In the genomic region with DNA sequence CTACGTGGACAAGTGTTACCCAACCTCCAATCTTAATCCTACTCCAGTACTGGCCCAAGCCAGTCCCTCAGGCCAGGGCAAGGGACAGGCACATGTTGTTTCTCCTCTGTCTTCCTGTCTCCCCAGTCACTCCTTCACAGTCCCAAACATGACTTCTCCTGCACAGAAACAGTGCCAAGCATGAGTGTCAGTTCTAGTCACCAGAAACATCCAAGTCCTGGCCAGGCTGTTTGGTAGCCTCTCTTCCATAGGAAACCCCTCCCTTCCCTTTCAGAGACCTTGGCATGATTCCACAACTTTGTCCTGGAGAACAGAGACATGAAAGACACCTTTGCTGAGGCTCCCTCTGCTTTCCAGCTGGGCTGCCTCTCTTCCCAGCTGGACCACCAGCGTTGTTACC, we compare ENCODE assay signal across 24 cellular contexts. TPM values are rescaled to one million over a fixed set of nuclear protein-coding genes. Genes with fewer than 3 reads are reported as not detected.
DNase-seq lines count a peak whose midpoint lies in the region; ATAC-seq and TF ChIP-seq lines count a peak whose summit lies in the region.
"Had no signal": no experiment of that assay in that cellular context is flagged by ENCODE, and none has a peak within 500 bp of the region (broad histone marks: within the 10 kb centered on the region; RNA-seq: fewer than 3 reads in every experiment).

No MANE protein-coding gene starts in this region.

- H3K4me3 ChIP-seq in fibroblast of pulmonary artery (replicated peaks; ENCODE audit: low read depth, low read length) (no peak overlapping the region), trophoblast cell (ENCODE audit: low read depth, low read length) (peak overlapping the region; percentile 19)
- H3K4me3 ChIP-seq in CD4-positive, alpha-beta memory T cell (ENCODE audit: low read length in 2 of 2): no peak overlapping the region
- H3K4me3 ChIP-seq: coronary artery, SK-N-MC, thyroid gland had no signal

- no peak overlapping the region for H3K14ac ChIP-seq in trophoblast cell (ENCODE audit: low read length)

- H3K4me1 ChIP-seq in trophoblast cell (ENCODE audit: control insufficient read depth in 1 of 2, insufficient read depth in 2 of 2, low read length in 2 of 2): peaks cover 11 to 17% of the 10 kb centered on the region in 2 experiments
- no peaks in the 10 kb centered on the region for H3K4me1 ChIP-seq in CD4-positive, alpha-beta memory T cell (ENCODE audit: insufficient read depth, low read length)

- H3K27me3 ChIP-seq in trophoblast cell (ENCODE audit: insufficient read depth, low read length): no peaks in the 10 kb centered on the region
- no peaks in the 10 kb centered on the region for H3K27me3 ChIP-seq in CD4-positive, alpha-beta memory T cell (ENCODE audit: insufficient read depth, low read length)
- H3K27me3 ChIP-seq: thyroid gland had no signal

- no peak overlapping the region for H4K91ac ChIP-seq in trophoblast cell (ENCODE audit: low read depth, low read length)

- no peak overlapping the region for H3K4me3 Mint-ChIP-seq in WTC11
- no peak overlapping the region for H3K4me3 Mint-ChIP-seq in CD4-positive, alpha-beta memory T cell
- H3K4me3 Mint-ChIP-seq: activated CD4-positive, alpha-beta T cell treated with anti-CD3 and anti-CD28 coated beads, Interleukin-2, amount 10 ng/mL, durations not matched to agents 7 days and 5 days; activated naive CD8-positive, alpha-beta T cell treated with anti-CD3 and anti-CD28 coated beads, Interleukin-2, amount 10 ng/mL, durations not matched to agents 7 days and 5 days; memory B cell had no signal

- H3K4me1 Mint-ChIP-seq in WTC11: no peaks in the 10 kb centered on the region
- no peaks in the 10 kb centered on the region for H3K4me1 Mint-ChIP-seq in CD4-positive, alpha-beta memory T cell
- H3K4me1 Mint-ChIP-seq: activated CD4-positive, alpha-beta T cell treated with anti-CD3 and anti-CD28 coated beads, Interleukin-2, amount 10 ng/mL, durations not matched to agents 7 days and 5 days; activated naive CD8-positive, alpha-beta T cell treated with anti-CD3 and anti-CD28 coated beads, Interleukin-2, amount 10 ng/mL, durations not matched to agents 7 days and 5 days; memory B cell had no signal

- H4K8ac ChIP-seq in trophoblast cell (ENCODE audit: low read depth, low read length): no peak overlapping the region

- H3K4ac ChIP-seq in trophoblast cell (ENCODE audit: low read depth, low read length): no peak overlapping the region

- no CpG with 5 or more reads among the region's 2 CpGs for WGBS in trophoblast cell (ENCODE audit: extremely low coverage, insufficient coverage, insufficient read length)

- TF ChIP-seq CTCF in WTC11 (IDR thresholded peaks at IDR 0.05) (no peak), fibroblast of pulmonary artery (IDR thresholded peaks at IDR 0.05; ENCODE audit: low read length, missing control alignments) (no peak)

- no peak for ATAC-seq in WTC11
- no peak for ATAC-seq in GM18517 (IDR thresholded peaks at IDR 0.05; ENCODE audit: unreplicated experiment)
- ATAC-seq in GM18498 (IDR thresholded peaks at IDR 0.05; ENCODE audit: unreplicated experiment): no peak
- ATAC-seq: Panc1 had no signal

- H2BK120ac ChIP-seq in trophoblast cell (ENCODE audit: insufficient read depth, low read length, poor library complexity): no peak overlapping the region

- no peaks in the 10 kb centered on the region for H3K36me3 ChIP-seq in trophoblast cell (ENCODE audit: control insufficient read depth in 1 of 2, insufficient read depth in 2 of 2, low read length in 2 of 2)
- no peaks in the 10 kb centered on the region for H3K36me3 ChIP-seq in CD4-positive, alpha-beta memory T cell (ENCODE audit: insufficient read depth, low read length)
- H3K36me3 ChIP-seq: thyroid gland had no signal

- H3K27ac ChIP-seq in trophoblast cell (ENCODE audit: low read depth, low read length): no peak overlapping the region
- H3K27ac ChIP-seq in CD4-positive, alpha-beta memory T cell (ENCODE audit: low read depth, low read length): no peak overlapping the region
- H3K27ac ChIP-seq: SK-N-MC had no signal

- H3K18ac ChIP-seq in trophoblast cell (ENCODE audit: low read length): no peak overlapping the region

- intact Hi-C loops in CD4-positive, alpha-beta memory T cell (cut with micrococcal nuclease): no loop called here

- no peak overlapping the region for H2AFZ ChIP-seq in trophoblast cell (ENCODE audit: insufficient read depth, low read length, poor library complexity)

- no peak overlapping the region for H2BK5ac ChIP-seq in trophoblast cell (ENCODE audit: low read depth, low read length, poor library complexity)

- in situ Hi-C loops in G401 (cut with HindIII; ENCODE audit: low sequenced_read_pairs): no loop called here

- no peak overlapping the region for H3K23ac ChIP-seq in trophoblast cell (ENCODE audit: low read length)

- H3K27me3 Mint-ChIP-seq in WTC11 (ENCODE audit: low read depth): no peaks in the 10 kb centered on the region
- no peaks in the 10 kb centered on the region for H3K27me3 Mint-ChIP-seq in CD4-positive, alpha-beta memory T cell
- H3K27me3 Mint-ChIP-seq: memory B cell had no signal

- peak overlapping the region; percentile 7; the same call in 1 of the 2 replicates for H3K27ac Mint-ChIP-seq in WTC11
- no peak overlapping the region for H3K27ac Mint-ChIP-seq in CD4-positive, alpha-beta memory T cell
- H3K27ac Mint-ChIP-seq: activated CD4-positive, alpha-beta T cell treated with anti-CD3 and anti-CD28 coated beads, Interleukin-2, amount 10 ng/mL, durations not matched to agents 7 days and 5 days; activated naive CD8-positive, alpha-beta T cell treated with anti-CD3 and anti-CD28 coated beads, Interleukin-2, amount 10 ng/mL, durations not matched to agents 7 days and 5 days; activated T-helper 2 cell treated with anti-CD3 and anti-CD28 coated beads, Interferon-gamma antibody, Interleukin-2, Interleukin-4, amounts not matched to agents 10 μg/mL and 5 μg/mL and 100 μg/mL, durations not matched to agents 14 hours and 24 hours and 36 hours; memory B cell had no signal

- peak overlapping the region; percentile 8 for H2BK12ac ChIP-seq in trophoblast cell (ENCODE audit: low read length)

- DNase-seq in G401 (ENCODE audit: low spot score) (peak; percentile 64), WTC11 (ENCODE audit: low spot score) (no peak), fibroblast of pulmonary artery (ENCODE audit: low read depth) (peak; percentile 39), trophoblast cell (no peak), mucosa of gallbladder (ENCODE audit: low spot score) (no peak)
- no peak for DNase-seq in CD4-positive, alpha-beta memory T cell
- DNase-seq: activated CD4-positive, alpha-beta T cell treated with anti-CD3 and anti-CD28 coated beads, Interleukin-2, amount 10 ng/mL, durations not matched to agents 7 days and 5 days; activated naive CD8-positive, alpha-beta T cell treated with anti-CD3 and anti-CD28 coated beads, Interleukin-2, amount 10 ng/mL, durations not matched to agents 7 days and 5 days; COR-L47; DMS79 treated with DMSO at 0.1 percent for 48 hours; hypothalamus; NCI-H1105 treated with DMSO at 0.1 percent for 48 hours; NCI-H446 treated with DMSO at 0.1 percent for 48 hours; nucleus accumbens; stimulated activated CD4-positive, alpha-beta T cell treated with anti-CD3 and anti-CD28 coated beads, Interleukin-2, amount 100 ng/mL, for 48 hours; stimulated activated naive CD4-positive, alpha-beta T cell had no signal

- no peaks in the 10 kb centered on the region for H3K9me3 Mint-ChIP-seq in WTC11
- H3K9me3 Mint-ChIP-seq in CD4-positive, alpha-beta memory T cell: peaks cover 0 to 2% (median 0%) of the 10 kb centered on the region in 8 donors
- H3K9me3 Mint-ChIP-seq: activated CD4-positive, alpha-beta T cell treated with anti-CD3 and anti-CD28 coated beads, Interleukin-2, amount 10 ng/mL, durations not matched to agents 7 days and 5 days; activated naive CD8-positive, alpha-beta T cell treated with anti-CD3 and anti-CD28 coated beads, Interleukin-2, amount 10 ng/mL, durations not matched to agents 7 days and 5 days; activated T-helper 2 cell treated with anti-CD3 and anti-CD28 coated beads, Interferon-gamma antibody, Interleukin-2, Interleukin-4, amounts not matched to agents 10 μg/mL and 5 μg/mL and 100 μg/mL, durations not matched to agents 14 hours and 24 hours and 36 hours; memory B cell had no signal

- H3K9me3 ChIP-seq in trophoblast cell (ENCODE audit: insufficient read depth, low read depth, low read length): no peaks in the 10 kb centered on the region
- H3K9me3 ChIP-seq in CD4-positive, alpha-beta memory T cell (ENCODE audit: control insufficient read depth in 1 of 2, low read length in 2 of 2): no peaks in the 10 kb centered on the region
- H3K9me3 ChIP-seq: thyroid gland had no signal

- no peak overlapping the region for H4K12ac ChIP-seq in trophoblast cell (ENCODE audit: low read depth, low read length)

- H3K4me2 ChIP-seq in trophoblast cell (ENCODE audit: low read length): no peak overlapping the region

- H3K79me2 ChIP-seq in trophoblast cell (ENCODE audit: control insufficient read depth, insufficient read depth, low read length, poor library complexity): no peaks in the 10 kb centered on the region

- POLR2A ChIA-PET in WTC11 (lab: Charles Lee): no interaction called here
- POLR2A ChIA-PET in CD4-positive, alpha-beta memory T cell (lab: Charles Lee; ENCODE audit: partially characterized antibody): no interaction called here

- H3K79me1 ChIP-seq in trophoblast cell (ENCODE audit: low read length): peaks cover 7% of the 10 kb centered on the region

- peaks cover 13% of the 10 kb centered on the region for H3K36me3 Mint-ChIP-seq in WTC11
- H3K36me3 Mint-ChIP-seq in CD4-positive, alpha-beta memory T cell: peaks cover 0 to 13% of the 10 kb centered on the region in 2 donors
- H3K36me3 Mint-ChIP-seq: activated naive CD8-positive, alpha-beta T cell treated with anti-CD3 and anti-CD28 coated beads, Interleukin-2, amount 10 ng/mL, durations not matched to agents 7 days and 5 days had no signal

- no peak overlapping the region for H2AK5ac ChIP-seq in trophoblast cell (ENCODE audit: low read length)

- H3K9ac ChIP-seq in trophoblast cell (ENCODE audit: low read length): no peak overlapping the region

- CTCF ChIA-PET in WTC11 (lab: Charles Lee): no interaction called here
- CTCF ChIA-PET in CD4-positive, alpha-beta memory T cell (lab: Charles Lee; ENCODE audit: partially characterized antibody): no interaction called here

TF ChIP-seq in WTC11, 78 proteins besides CTCF, POLR2A, EP300 and RAD21:
- TF ChIP-seq ZNF416 (CRISPR knock-in tag; IDR thresholded peaks at IDR 0.05): no peak

RNA-seq across cellular contexts. Expression of gene SLC2A8, which starts 56.2 kb away (rescaled TPM):
- 32.7 and 33.0 TPM in 2 replicates for total RNA-seq in G401 (2014; rRNA removed; shearing (Covaris generic))
- 30.2 to 37.4 TPM (median 33.9 TPM) in 3 replicates for total RNA-seq in WTC11 (2021)
- 31.3 and 31.4 TPM in 2 replicates for polyA plus RNA-seq in trophoblast cell (2013)
- total RNA-seq in CD4-positive, alpha-beta memory T cell: 1 to 10 TPM; 2.1 to 2.3 TPM
- polyA plus RNA-seq in CD4-positive, alpha-beta memory T cell: 1 to 10 TPM; 1.1 to 3.2 TPM
- total RNA-seq in mucosa of gallbladder: 25.0 TPM

Comparison
In these comparisons a context has a peak if more than half of its experiments do, and no peak if none do; other contexts are left out.
1. DNase-seq: peak in G401 (single experiment) and fibroblast of pulmonary artery (single experiment); none in WTC11 (single experiment), trophoblast cell (0 of 2), CD4-positive, alpha-beta memory T cell (0 of 5) and mucosa of gallbladder (single experiment).